ENCODE assay signal across 8 cellular contexts in genomic region chr5:52799358-52799982, GRCh38. TPM values are rescaled to one million over a fixed set of nuclear protein-coding genes. Genes with fewer than 3 reads are reported as not detected.
DNase-seq lines count a peak whose midpoint lies in the region; ATAC-seq and TF ChIP-seq lines count a peak whose summit lies in the region.

No MANE protein-coding gene starts in this region.

- peak overlapping the region; percentile 93 for H3K27ac Mint-ChIP-seq in activated naive CD4-positive, alpha-beta T cell treated with anti-CD3 and anti-CD28 coated beads for 36 hours

- peak overlapping the region; percentile 77 to 94 (median 89) for H3K9ac ChIP-seq in subcutaneous abdominal adipose tissue (ENCODE audit: low read length in 5 of 5)

- H3K36me3 Mint-ChIP-seq in activated naive CD4-positive, alpha-beta T cell treated with anti-CD3 and anti-CD28 coated beads for 36 hours (ENCODE audit: low read depth) = peaks cover 29% of the 10 kb centered on the region

- H3K4me3 ChIP-seq in cardiac fibroblast (replicated peaks in 1 of 2; ENCODE audit: low read depth in 2 of 2, low read length in 2 of 2) (peak overlapping the region; percentile 79 to 86), subcutaneous abdominal adipose tissue (ENCODE audit: low read depth in 1 of 5, low read length in 5 of 5) (peak overlapping the region; percentile 56 to 89 (median 80))

- peaks cover 15 to 79% (median 74%) of the 10 kb centered on the region in 5 donors for H3K4me1 ChIP-seq in subcutaneous abdominal adipose tissue (ENCODE audit: control insufficient read depth in 5 of 5, insufficient read depth in 5 of 5, low read length in 5 of 5)

- CTCF ChIA-PET in activated naive CD4-positive, alpha-beta T cell treated with anti-CD3 and anti-CD28 coated beads for 36 hours (lab: Charles Lee) = interaction anchor here (0.5 to 2.2 kb wide), 9 partner anchors 9 to 236 kb away, joined by 3 to 13 read pairs (median 4); partner anchors contain the start of genes ITGA1 and PELO

- no peaks in the 10 kb centered on the region for H3K27me3 ChIP-seq in subcutaneous abdominal adipose tissue (ENCODE audit: control insufficient read depth in 5 of 5, insufficient read depth in 4 of 5, low read length in 5 of 5)

- intact Hi-C loops in activated naive CD4-positive, alpha-beta T cell treated with anti-CD3 and anti-CD28 coated beads for 36 hours (cut with micrococcal nuclease) = loop anchor here (1.0 kb wide), 2 partner anchors 28 to 232 kb away; no protein-coding TSS in a partner anchor
- intact Hi-C loops in left colon (cut with DNase I, micrococcal nuclease) = loop anchor here in 1 of 2 donors (10.0 kb wide), 1 partner anchor 95 kb away; no protein-coding TSS in a partner anchor

- H3K36me3 ChIP-seq in subcutaneous abdominal adipose tissue (ENCODE audit: control insufficient read depth in 5 of 5, insufficient read depth in 5 of 5, low read length in 5 of 5) = peaks cover 0 to 10% (median 7%) of the 10 kb centered on the region in 5 donors

- H3K9me3 ChIP-seq in subcutaneous abdominal adipose tissue (ENCODE audit: control insufficient read depth in 5 of 5, low read length in 5 of 5) = no peaks in the 10 kb centered on the region

- peak overlapping the region; percentile 93 for H3K4me3 Mint-ChIP-seq in activated naive CD4-positive, alpha-beta T cell treated with anti-CD3 and anti-CD28 coated beads for 36 hours

- H3K4me1 Mint-ChIP-seq in activated naive CD4-positive, alpha-beta T cell treated with anti-CD3 and anti-CD28 coated beads for 36 hours (ENCODE audit: low read depth) = peaks cover 42% of the 10 kb centered on the region

- H3K9me3 Mint-ChIP-seq in activated naive CD4-positive, alpha-beta T cell treated with anti-CD3 and anti-CD28 coated beads for 36 hours = no peaks in the 10 kb centered on the region

- peak overlapping the region; percentile 99 for H3K27ac ChIP-seq in subcutaneous abdominal adipose tissue (ENCODE audit: low read depth, low read length)

- peak; percentile 46 for DNase-seq in activated naive CD4-positive, alpha-beta T cell treated with anti-CD3 and anti-CD28 coated beads for 36 hours
- no peak for DNase-seq in activated naive CD4-positive, alpha-beta T cell treated with Interleukin-2 at 50 U/mL for 16 hours
- DNase-seq in NCI-H460 (ENCODE audit: extremely low read depth, low read depth) = peak; percentile 44
- DNase-seq in cardiac fibroblast (ENCODE audit: low read depth in 2 of 2) = peak; percentile 93 to 98
- DNase-seq in left colon = peak; percentile 46 to 51
- no peak for DNase-seq in globus pallidus (ENCODE audit: low spot score)

- TF ChIP-seq CTCF in cardiac fibroblast (IDR thresholded peaks at IDR 0.05; ENCODE audit: low read depth, low read length) = no peak

- ATAC-seq in HG02642 (IDR thresholded peaks at IDR 0.05; ENCODE audit: poor library complexity, unreplicated experiment) = peak; percentile 34
- peak; percentile 38 for ATAC-seq in left colon

- H3K27me3 Mint-ChIP-seq in activated naive CD4-positive, alpha-beta T cell treated with anti-CD3 and anti-CD28 coated beads for 36 hours (ENCODE audit: low read depth) = no peaks in the 10 kb centered on the region

RNA-seq across cellular contexts. Expression of gene ITGA1, which starts 11.8 kb away (rescaled TPM):
- 1 to 10 TPM in 1 of 2 experiments, under 1 TPM in 1; 0.69 to 1.2 TPM for total RNA-seq in activated naive CD4-positive, alpha-beta T cell treated with anti-CD3 and anti-CD28 coated beads for 36 hours
- 2.7 and 4.5 TPM in 2 replicates for total RNA-seq in NCI-H460 (2014; rRNA removed; shearing (Covaris generic))
- 1.0 and 1.3 TPM in 2 replicates for polyA plus RNA-seq in NCI-H460 (2014; cell fraction: nucleus; rRNA removed)
- total RNA-seq in left colon = 10 to 100 TPM; 25.2 to 47.0 TPM

RNA-seq across cellular contexts. Expression of gene PELO, which starts 11.8 kb away (rescaled TPM):
- 10 to 100 TPM; 11.4 to 12.8 TPM for total RNA-seq in activated naive CD4-positive, alpha-beta T cell treated with anti-CD3 and anti-CD28 coated beads for 36 hours
- total RNA-seq in NCI-H460 (2014; rRNA removed; shearing (Covaris generic)) = 26.2 and 27.9 TPM in 2 replicates
- 14.0 and 18.6 TPM in 2 replicates for polyA plus RNA-seq in NCI-H460 (2014; cell fraction: nucleus; rRNA removed)
- total RNA-seq in left colon = 10 to 100 TPM; 16.4 to 21.2 TPM

Comparison
In these comparisons a context has a peak if more than half of its experiments do, and no peak if none do; other contexts are left out.
1. DNase-seq: peak in activated naive CD4-positive, alpha-beta T cell treated with anti-CD3 and anti-CD28 coated beads for 36 hours (single experiment), NCI-H460 (single experiment), cardiac fibroblast (2 of 2) and left colon (2 of 2); none in activated naive CD4-positive, alpha-beta T cell treated with Interleukin-2 at 50 U/mL for 16 hours (single experiment) and globus pallidus (single experiment).